1 cellular context compared by ENCODE assay signal in the genomic region with DNA sequence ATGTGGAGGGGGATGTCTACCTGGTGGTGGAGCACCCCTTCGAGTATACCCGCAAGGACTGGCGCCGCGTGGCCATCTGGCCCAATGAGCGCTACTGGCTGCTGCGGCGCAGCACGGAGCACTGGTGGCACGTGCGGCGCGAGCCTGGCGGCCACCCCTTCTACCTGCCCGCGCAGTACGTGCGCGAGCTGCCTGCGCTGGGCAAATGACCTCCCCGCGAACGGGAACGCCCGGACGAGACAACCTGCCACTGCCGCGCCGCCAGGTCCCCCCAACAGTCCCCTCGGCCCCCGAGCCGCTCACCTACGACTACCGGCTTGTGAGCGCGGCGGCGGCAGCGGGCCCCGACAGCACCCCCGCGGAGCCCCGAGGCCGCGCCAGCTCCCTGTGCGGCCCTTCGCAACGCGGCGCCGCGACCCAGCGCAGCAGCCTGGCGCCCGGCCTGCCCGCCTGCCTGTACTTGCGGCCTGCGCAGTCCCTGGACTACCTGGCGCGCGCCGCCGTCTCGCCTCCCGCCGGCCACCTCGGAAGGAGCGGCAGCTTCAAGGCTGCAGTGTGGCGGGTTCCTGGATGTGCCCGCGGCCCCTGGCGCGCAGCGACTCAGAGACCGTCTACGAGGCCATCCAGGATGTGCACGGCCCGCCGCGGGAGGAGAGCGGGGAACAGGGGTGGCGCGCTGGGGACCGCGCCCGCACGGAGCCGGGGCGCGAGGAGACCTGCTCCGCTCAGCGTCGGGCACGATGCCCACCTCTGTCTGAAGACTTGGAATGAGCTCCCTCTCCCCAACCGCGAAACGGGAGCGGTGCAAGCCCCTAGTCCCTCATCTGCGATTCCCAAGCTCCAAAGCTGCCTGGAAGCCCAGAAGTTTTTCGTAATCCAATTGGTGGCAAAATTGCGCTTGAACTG.
A peak's percentile ranks its signal among the peaks of the same experiment; 100 is the strongest.
TF ChIP-seq lines count a peak whose summit lies in the region.

No MANE protein-coding gene starts in this region.

TF ChIP-seq in GM12878, 131 proteins besides CTCF, POLR2A, EP300 and RAD21 (continues in another document):
- TF ChIP-seq RELA (IDR thresholded peaks at IDR 0.05; ENCODE audit: borderline replicate concordance, partially characterized antibody) (no peak), SUZ12 (IDR thresholded peaks at IDR 0.05; ENCODE audit: unreplicated experiment) (peak; percentile 97), BHLHE40 (IDR thresholded peaks at IDR 0.05; ENCODE audit: borderline replicate concordance in 1 of 2, low read depth in 2 of 2, low read length in 1 of 2) (peak; percentile 16 to 82; a peak in 2 of 4 replicates), IKZF1 (conservative IDR thresholded peaks at IDR 0.05) (peak; percentile 30; the same call in 1 of the 2 replicates), PAX8 (IDR thresholded peaks at IDR 0.05) (no peak), TARDBP (IDR thresholded peaks at IDR 0.05; ENCODE audit: borderline replicate concordance) (no peak), ZNF217 (IDR thresholded peaks at IDR 0.05) (no peak), ZBTB40 (IDR thresholded peaks at IDR 0.05; ENCODE audit: borderline replicate concordance) (no peak), FOS (IDR thresholded peaks at IDR 0.05; ENCODE audit: borderline replicate concordance, extremely low read depth, insufficient read length) (no peak), ATF2 (IDR thresholded peaks at IDR 0.05; ENCODE audit: low read length) (no peak), DPF2 (IDR thresholded peaks at IDR 0.05) (no peak), PAX5 (IDR thresholded peaks at IDR 0.05; ENCODE audit: borderline replicate concordance, low read depth, low read length) (no peak), SRF (IDR thresholded peaks at IDR 0.05; ENCODE audit: low read depth in 2 of 2, low read length in 2 of 2) (no peak), NR2F1 (conservative IDR thresholded peaks at IDR 0.05) (no peak), LARP7 (IDR thresholded peaks at IDR 0.05) (0 out of 2 replicates have a peak, but pooled peaks have one; percentile 27), MXI1 (IDR thresholded peaks at IDR 0.05; ENCODE audit: low read depth, low read length) (no peak), ETV6 (conservative IDR thresholded peaks at IDR 0.05 in 1 of 2, IDR thresholded peaks at IDR 0.05 in 1 of 2; ENCODE audit: borderline replicate concordance in 1 of 2, low read depth in 1 of 2) (no peak), KAT2A (conservative IDR thresholded peaks at IDR 0.05; ENCODE audit: control insufficient read depth, low read depth, low read length) (no peak), MYC (IDR thresholded peaks at IDR 0.05; ENCODE audit: insufficient read depth, insufficient read length, insufficient replicate concordance, low read length, severe bottlenecking) (no peak)
- TF ChIP-seq, protein P1, sequence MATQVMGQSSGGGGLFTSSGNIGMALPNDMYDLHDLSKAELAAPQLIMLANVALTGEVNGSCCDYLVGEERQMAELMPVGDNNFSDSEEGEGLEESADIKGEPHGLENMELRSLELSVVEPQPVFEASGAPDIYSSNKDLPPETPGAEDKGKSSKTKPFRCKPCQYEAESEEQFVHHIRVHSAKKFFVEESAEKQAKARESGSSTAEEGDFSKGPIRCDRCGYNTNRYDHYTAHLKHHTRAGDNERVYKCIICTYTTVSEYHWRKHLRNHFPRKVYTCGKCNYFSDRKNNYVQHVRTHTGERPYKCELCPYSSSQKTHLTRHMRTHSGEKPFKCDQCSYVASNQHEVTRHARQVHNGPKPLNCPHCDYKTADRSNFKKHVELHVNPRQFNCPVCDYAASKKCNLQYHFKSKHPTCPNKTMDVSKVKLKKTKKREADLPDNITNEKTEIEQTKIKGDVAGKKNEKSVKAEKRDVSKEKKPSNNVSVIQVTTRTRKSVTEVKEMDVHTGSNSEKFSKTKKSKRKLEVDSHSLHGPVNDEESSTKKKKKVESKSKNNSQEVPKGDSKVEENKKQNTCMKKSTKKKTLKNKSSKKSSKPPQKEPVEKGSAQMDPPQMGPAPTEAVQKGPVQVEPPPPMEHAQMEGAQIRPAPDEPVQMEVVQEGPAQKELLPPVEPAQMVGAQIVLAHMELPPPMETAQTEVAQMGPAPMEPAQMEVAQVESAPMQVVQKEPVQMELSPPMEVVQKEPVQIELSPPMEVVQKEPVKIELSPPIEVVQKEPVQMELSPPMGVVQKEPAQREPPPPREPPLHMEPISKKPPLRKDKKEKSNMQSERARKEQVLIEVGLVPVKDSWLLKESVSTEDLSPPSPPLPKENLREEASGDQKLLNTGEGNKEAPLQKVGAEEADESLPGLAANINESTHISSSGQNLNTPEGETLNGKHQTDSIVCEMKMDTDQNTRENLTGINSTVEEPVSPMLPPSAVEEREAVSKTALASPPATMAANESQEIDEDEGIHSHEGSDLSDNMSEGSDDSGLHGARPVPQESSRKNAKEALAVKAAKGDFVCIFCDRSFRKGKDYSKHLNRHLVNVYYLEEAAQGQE (IDR thresholded peaks at IDR 0.05; ENCODE audit: low read depth, low read length): no peak
- TF ChIP-seq, protein P2, sequence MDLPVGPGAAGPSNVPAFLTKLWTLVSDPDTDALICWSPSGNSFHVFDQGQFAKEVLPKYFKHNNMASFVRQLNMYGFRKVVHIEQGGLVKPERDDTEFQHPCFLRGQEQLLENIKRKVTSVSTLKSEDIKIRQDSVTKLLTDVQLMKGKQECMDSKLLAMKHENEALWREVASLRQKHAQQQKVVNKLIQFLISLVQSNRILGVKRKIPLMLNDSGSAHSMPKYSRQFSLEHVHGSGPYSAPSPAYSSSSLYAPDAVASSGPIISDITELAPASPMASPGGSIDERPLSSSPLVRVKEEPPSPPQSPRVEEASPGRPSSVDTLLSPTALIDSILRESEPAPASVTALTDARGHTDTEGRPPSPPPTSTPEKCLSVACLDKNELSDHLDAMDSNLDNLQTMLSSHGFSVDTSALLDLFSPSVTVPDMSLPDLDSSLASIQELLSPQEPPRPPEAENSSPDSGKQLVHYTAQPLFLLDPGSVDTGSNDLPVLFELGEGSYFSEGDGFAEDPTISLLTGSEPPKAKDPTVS (IDR thresholded peaks at IDR 0.05; ENCODE audit: low read depth, low read length): no peak
- TF ChIP-seq, protein P3, sequence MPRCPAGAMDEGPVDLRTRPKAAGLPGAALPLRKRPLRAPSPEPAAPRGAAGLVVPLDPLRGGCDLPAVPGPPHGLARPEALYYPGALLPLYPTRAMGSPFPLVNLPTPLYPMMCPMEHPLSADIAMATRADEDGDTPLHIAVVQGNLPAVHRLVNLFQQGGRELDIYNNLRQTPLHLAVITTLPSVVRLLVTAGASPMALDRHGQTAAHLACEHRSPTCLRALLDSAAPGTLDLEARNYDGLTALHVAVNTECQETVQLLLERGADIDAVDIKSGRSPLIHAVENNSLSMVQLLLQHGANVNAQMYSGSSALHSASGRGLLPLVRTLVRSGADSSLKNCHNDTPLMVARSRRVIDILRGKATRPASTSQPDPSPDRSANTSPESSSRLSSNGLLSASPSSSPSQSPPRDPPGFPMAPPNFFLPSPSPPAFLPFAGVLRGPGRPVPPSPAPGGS (IDR thresholded peaks at IDR 0.05; ENCODE audit: borderline replicate concordance, insufficient read depth, low read depth, low read length, poor library complexity, severe bottlenecking): no peak
- TF ChIP-seq, protein P4, sequence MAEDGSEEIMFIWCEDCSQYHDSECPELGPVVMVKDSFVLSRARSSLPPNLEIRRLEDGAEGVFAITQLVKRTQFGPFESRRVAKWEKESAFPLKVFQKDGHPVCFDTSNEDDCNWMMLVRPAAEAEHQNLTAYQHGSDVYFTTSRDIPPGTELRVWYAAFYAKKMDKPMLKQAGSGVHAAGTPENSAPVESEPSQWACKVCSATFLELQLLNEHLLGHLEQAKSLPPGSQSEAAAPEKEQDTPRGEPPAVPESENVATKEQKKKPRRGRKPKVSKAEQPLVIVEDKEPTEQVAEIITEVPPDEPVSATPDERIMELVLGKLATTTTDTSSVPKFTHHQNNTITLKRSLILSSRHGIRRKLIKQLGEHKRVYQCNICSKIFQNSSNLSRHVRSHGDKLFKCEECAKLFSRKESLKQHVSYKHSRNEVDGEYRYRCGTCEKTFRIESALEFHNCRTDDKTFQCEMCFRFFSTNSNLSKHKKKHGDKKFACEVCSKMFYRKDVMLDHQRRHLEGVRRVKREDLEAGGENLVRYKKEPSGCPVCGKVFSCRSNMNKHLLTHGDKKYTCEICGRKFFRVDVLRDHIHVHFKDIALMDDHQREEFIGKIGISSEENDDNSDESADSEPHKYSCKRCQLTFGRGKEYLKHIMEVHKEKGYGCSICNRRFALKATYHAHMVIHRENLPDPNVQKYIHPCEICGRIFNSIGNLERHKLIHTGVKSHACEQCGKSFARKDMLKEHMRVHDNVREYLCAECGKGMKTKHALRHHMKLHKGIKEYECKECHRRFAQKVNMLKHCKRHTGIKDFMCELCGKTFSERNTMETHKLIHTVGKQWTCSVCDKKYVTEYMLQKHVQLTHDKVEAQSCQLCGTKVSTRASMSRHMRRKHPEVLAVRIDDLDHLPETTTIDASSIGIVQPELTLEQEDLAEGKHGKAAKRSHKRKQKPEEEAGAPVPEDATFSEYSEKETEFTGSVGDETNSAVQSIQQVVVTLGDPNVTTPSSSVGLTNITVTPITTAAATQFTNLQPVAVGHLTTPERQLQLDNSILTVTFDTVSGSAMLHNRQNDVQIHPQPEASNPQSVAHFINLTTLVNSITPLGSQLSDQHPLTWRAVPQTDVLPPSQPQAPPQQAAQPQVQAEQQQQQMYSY (CRISPR knock-in tag; IDR thresholded peaks at IDR 0.05): no peak
- TF ChIP-seq, protein P5, sequence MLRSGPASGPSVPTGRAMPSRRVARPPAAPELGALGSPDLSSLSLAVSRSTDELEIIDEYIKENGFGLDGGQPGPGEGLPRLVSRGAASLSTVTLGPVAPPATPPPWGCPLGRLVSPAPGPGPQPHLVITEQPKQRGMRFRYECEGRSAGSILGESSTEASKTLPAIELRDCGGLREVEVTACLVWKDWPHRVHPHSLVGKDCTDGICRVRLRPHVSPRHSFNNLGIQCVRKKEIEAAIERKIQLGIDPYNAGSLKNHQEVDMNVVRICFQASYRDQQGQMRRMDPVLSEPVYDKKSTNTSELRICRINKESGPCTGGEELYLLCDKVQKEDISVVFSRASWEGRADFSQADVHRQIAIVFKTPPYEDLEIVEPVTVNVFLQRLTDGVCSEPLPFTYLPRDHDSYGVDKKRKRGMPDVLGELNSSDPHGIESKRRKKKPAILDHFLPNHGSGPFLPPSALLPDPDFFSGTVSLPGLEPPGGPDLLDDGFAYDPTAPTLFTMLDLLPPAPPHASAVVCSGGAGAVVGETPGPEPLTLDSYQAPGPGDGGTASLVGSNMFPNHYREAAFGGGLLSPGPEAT (IDR thresholded peaks at IDR 0.05; ENCODE audit: low read depth): no peak
- TF ChIP-seq, protein P6, sequence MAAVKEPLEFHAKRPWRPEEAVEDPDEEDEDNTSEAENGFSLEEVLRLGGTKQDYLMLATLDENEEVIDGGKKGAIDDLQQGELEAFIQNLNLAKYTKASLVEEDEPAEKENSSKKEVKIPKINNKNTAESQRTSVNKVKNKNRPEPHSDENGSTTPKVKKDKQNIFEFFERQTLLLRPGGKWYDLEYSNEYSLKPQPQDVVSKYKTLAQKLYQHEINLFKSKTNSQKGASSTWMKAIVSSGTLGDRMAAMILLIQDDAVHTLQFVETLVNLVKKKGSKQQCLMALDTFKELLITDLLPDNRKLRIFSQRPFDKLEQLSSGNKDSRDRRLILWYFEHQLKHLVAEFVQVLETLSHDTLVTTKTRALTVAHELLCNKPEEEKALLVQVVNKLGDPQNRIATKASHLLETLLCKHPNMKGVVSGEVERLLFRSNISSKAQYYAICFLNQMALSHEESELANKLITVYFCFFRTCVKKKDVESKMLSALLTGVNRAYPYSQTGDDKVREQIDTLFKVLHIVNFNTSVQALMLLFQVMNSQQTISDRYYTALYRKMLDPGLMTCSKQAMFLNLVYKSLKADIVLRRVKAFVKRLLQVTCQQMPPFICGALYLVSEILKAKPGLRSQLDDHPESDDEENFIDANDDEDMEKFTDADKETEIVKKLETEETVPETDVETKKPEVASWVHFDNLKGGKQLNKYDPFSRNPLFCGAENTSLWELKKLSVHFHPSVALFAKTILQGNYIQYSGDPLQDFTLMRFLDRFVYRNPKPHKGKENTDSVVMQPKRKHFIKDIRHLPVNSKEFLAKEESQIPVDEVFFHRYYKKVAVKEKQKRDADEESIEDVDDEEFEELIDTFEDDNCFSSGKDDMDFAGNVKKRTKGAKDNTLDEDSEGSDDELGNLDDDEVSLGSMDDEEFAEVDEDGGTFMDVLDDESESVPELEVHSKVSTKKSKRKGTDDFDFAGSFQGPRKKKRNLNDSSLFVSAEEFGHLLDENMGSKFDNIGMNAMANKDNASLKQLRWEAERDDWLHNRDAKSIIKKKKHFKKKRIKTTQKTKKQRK (IDR thresholded peaks at IDR 0.05; ENCODE audit: low read depth, low read length): no peak
- TF ChIP-seq, protein P7, sequence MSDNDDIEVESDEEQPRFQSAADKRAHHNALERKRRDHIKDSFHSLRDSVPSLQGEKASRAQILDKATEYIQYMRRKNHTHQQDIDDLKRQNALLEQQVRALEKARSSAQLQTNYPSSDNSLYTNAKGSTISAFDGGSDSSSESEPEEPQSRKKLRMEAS (IDR thresholded peaks at IDR 0.05; ENCODE audit: low read depth, low read length): no peak
